In genomic region chr12:87157791-87158190, GRCh38 we compare ENCODE assay signal across 15 cellular contexts.
DNase-seq lines count a peak whose midpoint lies in the region; ATAC-seq and TF ChIP-seq lines count a peak whose summit lies in the region.
"Had no signal": no experiment of that assay in that cellular context is flagged by ENCODE, and none has a peak within 500 bp of the region (broad histone marks: within the 10 kb centered on the region; RNA-seq: fewer than 3 reads in every experiment).

No MANE protein-coding gene starts in this region.

- H3K9me3 Mint-ChIP-seq in activated CD8-positive, alpha-beta T cell treated with anti-CD3 and anti-CD28 coated beads, Interleukin-2, amount 10 ng/mL, durations not matched to agents 7 days and 5 days (ENCODE audit: insufficient read depth): no peaks in the 10 kb centered on the region
- H3K9me3 Mint-ChIP-seq: CD8-positive, alpha-beta T cell; memory B cell had no signal

- H3K27ac ChIP-seq in lung (ENCODE audit: low read depth in 1 of 2, low read length in 1 of 2): no peak overlapping the region
- H3K27ac ChIP-seq in MM.1S (ENCODE audit: low read length): no peak overlapping the region
- H3K27ac ChIP-seq: body of pancreas, esophagus squamous epithelium, testis had no signal

- no peaks in the 10 kb centered on the region for H3K9me3 ChIP-seq in lung (ENCODE audit: control insufficient read depth in 2 of 2, insufficient read depth in 1 of 2, low read length in 1 of 2)
- H3K9me3 ChIP-seq in MM.1S (replicated peaks; ENCODE audit: insufficient read depth, low read length): no peaks in the 10 kb centered on the region
- H3K9me3 ChIP-seq: body of pancreas, esophagus squamous epithelium, testis had no signal

- H3K4me3 ChIP-seq in AG10803 (ENCODE audit: low read length) (no peak overlapping the region), lung (no peak overlapping the region), MM.1S (ENCODE audit: low read length) (no peak overlapping the region)
- H3K4me3 ChIP-seq: body of pancreas, esophagus squamous epithelium, GM12878, testis had no signal

- no peaks in the 10 kb centered on the region for H3K79me2 ChIP-seq in MM.1S (ENCODE audit: low read length)

- CTCF ChIA-PET in activated CD8-positive, alpha-beta T cell treated with anti-CD3 and anti-CD28 coated beads, Interleukin-2, amount 10 ng/mL, durations not matched to agents 7 days and 5 days (lab: Charles Lee): no interaction called here

- H3K9me2 ChIP-seq in MM.1S (replicated peaks; ENCODE audit: insufficient read depth, low read length): no peaks in the 10 kb centered on the region

- H3K27me3 Mint-ChIP-seq in activated CD8-positive, alpha-beta T cell treated with anti-CD3 and anti-CD28 coated beads, Interleukin-2, amount 10 ng/mL, durations not matched to agents 7 days and 5 days (ENCODE audit: low read depth): no peaks in the 10 kb centered on the region
- H3K27me3 Mint-ChIP-seq: memory B cell had no signal

- no peaks in the 10 kb centered on the region for H4K20me1 ChIP-seq in MM.1S (ENCODE audit: insufficient read depth, low read length)

- no peaks in the 10 kb centered on the region for H3K4me1 Mint-ChIP-seq in activated CD8-positive, alpha-beta T cell treated with anti-CD3 and anti-CD28 coated beads, Interleukin-2, amount 10 ng/mL, durations not matched to agents 7 days and 5 days (ENCODE audit: low read depth)
- H3K4me1 Mint-ChIP-seq: memory B cell had no signal

- H3K27me3 ChIP-seq in lung (ENCODE audit: control insufficient read depth, insufficient read depth): no peaks in the 10 kb centered on the region
- no peaks in the 10 kb centered on the region for H3K27me3 ChIP-seq in MM.1S (replicated peaks; ENCODE audit: insufficient read depth, low read length)
- H3K27me3 ChIP-seq: body of pancreas, esophagus squamous epithelium, testis had no signal

- no peak overlapping the region for H3K4me3 Mint-ChIP-seq in activated CD8-positive, alpha-beta T cell treated with anti-CD3 and anti-CD28 coated beads, Interleukin-2, amount 10 ng/mL, durations not matched to agents 7 days and 5 days
- H3K4me3 Mint-ChIP-seq: CD8-positive, alpha-beta T cell; memory B cell had no signal

- H3K36me3 Mint-ChIP-seq in activated CD8-positive, alpha-beta T cell treated with anti-CD3 and anti-CD28 coated beads, Interleukin-2, amount 10 ng/mL, durations not matched to agents 7 days and 5 days (ENCODE audit: low read depth): no peaks in the 10 kb centered on the region
- H3K36me3 Mint-ChIP-seq: CD8-positive, alpha-beta T cell; memory B cell had no signal

- H3K4me2 ChIP-seq in MM.1S (ENCODE audit: low read depth, low read length): no peak overlapping the region

- H3F3A ChIP-seq in MM.1S (ENCODE audit: insufficient read depth, low read length): no peaks in the 10 kb centered on the region

- POLR2A ChIA-PET in activated CD8-positive, alpha-beta T cell treated with anti-CD3 and anti-CD28 coated beads, Interleukin-2, amount 10 ng/mL, durations not matched to agents 7 days and 5 days (lab: Charles Lee): no interaction called here

- WGBS in lung, 2 donors: 81 to 87% methylated on average over 6 of the region's 6 CpGs

- TF ChIP-seq CTCF in AG10803 (conservative IDR thresholded peaks at IDR 0.05; ENCODE audit: low read length) (no peak), lung (IDR thresholded peaks at IDR 0.05; ENCODE audit: control extremely low read depth, extremely low read depth) (no peak), MM.1S (IDR thresholded peaks at IDR 0.05; ENCODE audit: low read length) (no peak)

- ATAC-seq in lung (ENCODE audit: insufficient read depth, low FRiP score) (peak; percentile 51), GM19328 (IDR thresholded peaks at IDR 0.05; ENCODE audit: unreplicated experiment) (no peak)
- no peak for ATAC-seq in activated CD8-positive, alpha-beta T cell treated with anti-CD3 and anti-CD28 coated beads, Interleukin-2, amount 10 ng/mL, durations not matched to agents 7 days and 5 days
- ATAC-seq: body of pancreas; CD8-positive, alpha-beta T cell; GM12878 had no signal

- H3K36me3 ChIP-seq in lung (ENCODE audit: control insufficient read depth in 2 of 2, insufficient read depth in 2 of 2, low read length in 2 of 2) (no peaks in the 10 kb centered on the region), MM.1S (replicated peaks; ENCODE audit: insufficient read depth, low read length) (no peaks in the 10 kb centered on the region)
- H3K36me3 ChIP-seq: esophagus squamous epithelium had no signal

- peak; percentile 90 for DNase-seq in AG10803 (ENCODE audit: low read depth)
- DNase-seq in M059J (ENCODE audit: low read depth): peak; percentile 94
- peak; percentile 92 for DNase-seq in dedifferentiated amniotic fluid mesenchymal stem cell (ENCODE audit: extremely low spot score)
- no peak for DNase-seq in lung (ENCODE audit: low spot score)
- no peak for DNase-seq in MM.1S
- no peak for DNase-seq in HuH-7.5 (ENCODE audit: low spot score)
- DNase-seq in activated CD8-positive, alpha-beta T cell treated with anti-CD3 and anti-CD28 coated beads, Interleukin-2, amount 10 ng/mL, durations not matched to agents 7 days and 5 days: no peak
- DNase-seq: body of pancreas; CD8-positive, alpha-beta T cell; esophagus squamous epithelium; NCI-H2081 treated with DMSO at 0.1 percent for 48 hours; testis had no signal

- H3K4me1 ChIP-seq in lung (ENCODE audit: control insufficient read depth in 2 of 2, insufficient read depth in 2 of 2, low read length in 2 of 2) (no peaks in the 10 kb centered on the region), MM.1S (ENCODE audit: low read length) (no peaks in the 10 kb centered on the region)
- H3K4me1 ChIP-seq: body of pancreas, testis had no signal

- H3K27ac Mint-ChIP-seq in activated CD8-positive, alpha-beta T cell treated with anti-CD3 and anti-CD28 coated beads, Interleukin-2, amount 10 ng/mL, durations not matched to agents 7 days and 5 days: no peak overlapping the region
- H3K27ac Mint-ChIP-seq: CD8-positive, alpha-beta T cell; memory B cell had no signal

- H3K9ac ChIP-seq in MM.1S (ENCODE audit: low read length): no peak overlapping the region

- no peak overlapping the region for H2AFZ ChIP-seq in MM.1S (ENCODE audit: low read length)

Comparison
In these comparisons a context has a peak if more than half of its experiments do, and no peak if none do; other contexts are left out.
1. DNase-seq: peak in AG10803 (single experiment), M059J (single experiment) and dedifferentiated amniotic fluid mesenchymal stem cell (single experiment); none in lung (single experiment), MM.1S (single experiment), HuH-7.5 (single experiment) and activated CD8-positive, alpha-beta T cell treated with anti-CD3 and anti-CD28 coated beads, Interleukin-2, amount 10 ng/mL, durations not matched to agents 7 days and 5 days (single experiment).